In genomic region chr3:59566481-59566975, GRCh38 we compare ENCODE assay signal across 11 cellular contexts.
DNase-seq lines count a peak whose midpoint lies in the region; ATAC-seq lines count a peak whose summit lies in the region.
"Had no signal": no experiment of that assay in that cellular context is flagged by ENCODE, and none has a peak within 500 bp of the region (broad histone marks: within the 10 kb centered on the region; RNA-seq: fewer than 3 reads in every experiment).

No MANE protein-coding gene starts in this region.

- no peaks in the 10 kb centered on the region for H3K36me3 Mint-ChIP-seq in activated T-cell treated with anti-CD3 and anti-CD28 coated beads, Interleukin-2, amount 50 U/mL, for 4 hours (ENCODE audit: insufficient read depth)

- no peak overlapping the region for H3K4me3 Mint-ChIP-seq in activated T-cell treated with anti-CD3 and anti-CD28 coated beads, Interleukin-2, amount 50 U/mL, for 4 hours

- peak; percentile 87 to 92 for ATAC-seq in activated T-cell treated with anti-CD3 and anti-CD28 coated beads, Interleukin-2, amount 50 U/mL, for 4 hours
- peak; percentile 93 for ATAC-seq in GM21526 (IDR thresholded peaks at IDR 0.05; ENCODE audit: low FRiP score, unreplicated experiment)
- ATAC-seq in HG03354 (IDR thresholded peaks at IDR 0.05; ENCODE audit: poor library complexity, severe bottlenecking, unreplicated experiment) = peak; percentile 98
- ATAC-seq: right cardiac atrium had no signal

- no peaks in the 10 kb centered on the region for H3K9me3 Mint-ChIP-seq in activated T-cell treated with anti-CD3 and anti-CD28 coated beads, Interleukin-2, amount 50 U/mL, for 4 hours

- no peaks in the 10 kb centered on the region for H3K27me3 Mint-ChIP-seq in activated T-cell treated with anti-CD3 and anti-CD28 coated beads, Interleukin-2, amount 50 U/mL, for 4 hours (ENCODE audit: low read depth)

- no peak for DNase-seq in activated T-cell treated with anti-CD3 and anti-CD28 coated beads, Interleukin-2, amount 50 U/mL, for 4 hours
- DNase-seq in activated T-cell treated with anti-CD3 and anti-CD28 coated beads for 4 hours (no peak), kidney tubule cell (ENCODE audit: low spot score) (peak; percentile 95), HUDEP-2 (lab: John Stamatoyannopoulos, UW; ENCODE audit: unreplicated experiment in 76 of 76) (no peak), foreskin melanocyte (no peak)
- DNase-seq in effector CD4-positive, alpha-beta T cell = no peak
- DNase-seq: H7, NCI-H446 treated with DMSO at 0.1 percent for 48 hours, right cardiac atrium had no signal

- H3K4me1 Mint-ChIP-seq in activated T-cell treated with anti-CD3 and anti-CD28 coated beads, Interleukin-2, amount 50 U/mL, for 4 hours (ENCODE audit: low read depth) = peaks cover 12% of the 10 kb centered on the region
